ENCODE assay signal across 14 cellular contexts in genomic region chr2:47006374-47007220, GRCh38.
A peak's percentile ranks its signal among the peaks of the same experiment; 100 is the strongest.
DNase-seq lines count a peak whose midpoint lies in the region; ATAC-seq, FAIRE-seq and TF ChIP-seq lines count a peak whose summit lies in the region.
"Had no signal": no experiment of that assay in that cellular context is flagged by ENCODE, and none has a peak within 500 bp of the region (broad histone marks: within the 10 kb centered on the region; RNA-seq: fewer than 3 reads in every experiment).

No MANE protein-coding gene starts in this region.

- H2BK15ac ChIP-seq in H9 (ENCODE audit: low read depth, low read length) (no peak overlapping the region), H1 (ENCODE audit: low read length) (no peak overlapping the region)

- H2AFZ ChIP-seq in H9 (ENCODE audit: low read length) = no peak overlapping the region
- H2AFZ ChIP-seq in H1 (ENCODE audit: low read length) = no peak overlapping the region
- H2AFZ ChIP-seq: hepatocyte had no signal

- H3K27me3 ChIP-seq in CD8-positive, alpha-beta T cell (ENCODE audit: insufficient read depth, low read length) = no peaks in the 10 kb centered on the region
- H3K27me3 ChIP-seq in H9 (ENCODE audit: insufficient read depth, low read length) (no peaks in the 10 kb centered on the region), H1 (replicated peaks in 1 of 4; ENCODE audit: control insufficient read depth in 3 of 4, extremely low read depth in 1 of 4, insufficient read depth in 3 of 4, low read length in 3 of 4) (no peaks in the 10 kb centered on the region), psoas muscle (ENCODE audit: insufficient read depth in 3 of 3, low read length in 2 of 3) (no peaks in the 10 kb centered on the region)
- H3K27me3 ChIP-seq: hepatocyte, upper lobe of left lung had no signal

- peaks cover 15% of the 10 kb centered on the region for H3K36me3 ChIP-seq in CD8-positive, alpha-beta T cell (ENCODE audit: insufficient read depth, low read length)
- H3K36me3 ChIP-seq in H1 (ENCODE audit: control insufficient read depth in 2 of 4, insufficient read depth in 4 of 4, low read length in 3 of 4) (0 out of 8 replicates have a peak, but pooled peaks cover 0 to 4% (median 2%) of the 10 kb centered on the region in 4 experiments), psoas muscle (ENCODE audit: insufficient read depth in 1 of 2, low read depth in 1 of 2) (peaks cover 0 to 11% of the 10 kb centered on the region in 2 donors)

- H2BK5ac ChIP-seq in H9 (ENCODE audit: insufficient read length, low read length) (no peak overlapping the region), H1 (ENCODE audit: low read depth, low read length) (no peak overlapping the region)

- H3K4me1 ChIP-seq in CD8-positive, alpha-beta T cell (ENCODE audit: insufficient read depth, low read length) = no peaks in the 10 kb centered on the region
- H3K4me1 ChIP-seq in H9 (ENCODE audit: insufficient read depth, low read length) (no peaks in the 10 kb centered on the region; the same call in 1 of the 2 replicates), H1 (replicated peaks in 1 of 4; ENCODE audit: control insufficient read depth in 3 of 4, insufficient read depth in 4 of 4, low read length in 3 of 4) (peaks cover 0 to 13% (median 4%) of the 10 kb centered on the region in 4 experiments; a peak in 6 of 7 replicates), psoas muscle (peaks cover 23% of the 10 kb centered on the region)

- H3K4me2 ChIP-seq in H9 (ENCODE audit: insufficient read depth, insufficient read length, low read length) (no peak overlapping the region), H1 (ENCODE audit: insufficient read depth in 1 of 2, low read depth in 2 of 2, low read length in 2 of 2) (no peak overlapping the region)
- H3K4me2 ChIP-seq: hepatocyte, SK-N-SH had no signal

- no peaks in the 10 kb centered on the region for H3K9me3 Mint-ChIP-seq in CD8-positive, alpha-beta T cell
- H3K9me3 Mint-ChIP-seq in H9 = no peaks in the 10 kb centered on the region

- H3K4me3 Mint-ChIP-seq in CD8-positive, alpha-beta T cell = no peak overlapping the region
- no peak overlapping the region; a peak in 1 of 5 replicates for H3K4me3 Mint-ChIP-seq in H9

- H2BK120ac ChIP-seq in H9 (ENCODE audit: low read depth, low read length, poor library complexity, severe bottlenecking) (no peak overlapping the region), H1 (replicated peaks; ENCODE audit: low read depth, low read length) (no peak overlapping the region)

- no peaks in the 10 kb centered on the region for H3K27me3 Mint-ChIP-seq in CD8-positive, alpha-beta T cell (ENCODE audit: low read depth)
- no peaks in the 10 kb centered on the region for H3K27me3 Mint-ChIP-seq in H9 (ENCODE audit: low read depth)

- H3T11ph ChIP-seq in H9 (ENCODE audit: low read length) = no peak overlapping the region

- H3K23me2 ChIP-seq in H9 (ENCODE audit: insufficient read length, low read depth, low read length, poor library complexity, severe bottlenecking) (no peaks in the 10 kb centered on the region), H1 (ENCODE audit: low read depth, low read length) (no peaks in the 10 kb centered on the region)

- H3K18ac ChIP-seq in H9 (ENCODE audit: insufficient read length, low read depth, low read length) = no peak overlapping the region
- no peak overlapping the region for H3K18ac ChIP-seq in H1 (ENCODE audit: extremely low read depth, low read length)

- peak overlapping the region; percentile 32 for H3K27ac Mint-ChIP-seq in CD8-positive, alpha-beta T cell
- peak overlapping the region; percentile 42 to 62 (median 53); a peak in 2 of 7 replicates for H3K27ac Mint-ChIP-seq in H9

- H3K79me1 ChIP-seq in H9 (ENCODE audit: insufficient read depth, low read depth, low read length, poor library complexity, severe bottlenecking) (no peaks in the 10 kb centered on the region), H1 (ENCODE audit: low read depth, low read length) (no peaks in the 10 kb centered on the region)

- H2BK12ac ChIP-seq in H9 (ENCODE audit: insufficient read length, low read depth, low read length) = no peak overlapping the region
- no peak overlapping the region for H2BK12ac ChIP-seq in H1 (ENCODE audit: low read depth, low read length)

- H2BK20ac ChIP-seq in H9 (ENCODE audit: low read depth, low read length, poor library complexity, severe bottlenecking) = no peak overlapping the region
- no peak overlapping the region for H2BK20ac ChIP-seq in H1 (ENCODE audit: low read length)

- H3K4ac ChIP-seq in H9 (ENCODE audit: low read depth, low read length) = no peak overlapping the region
- H3K4ac ChIP-seq in H1 (replicated peaks; ENCODE audit: insufficient read length, low read depth, low read length) = no peak overlapping the region

- no peak for ATAC-seq in CD8-positive, alpha-beta T cell
- ATAC-seq in psoas muscle = no peak
- no peak for ATAC-seq in esophagus mucosa

- no peak overlapping the region for H4K8ac ChIP-seq in H9 (replicated peaks; ENCODE audit: insufficient read length, low read depth, low read length)
- no peak overlapping the region for H4K8ac ChIP-seq in H1 (ENCODE audit: extremely low read depth, insufficient read depth, low read length)

- H3K27ac ChIP-seq in CD8-positive, alpha-beta T cell (ENCODE audit: low read depth, low read length) = no peak overlapping the region
- H3K27ac ChIP-seq in H9 (ENCODE audit: insufficient read length, low read depth, low read length) (no peak overlapping the region), H1 (ENCODE audit: low read depth, low read length) (no peak overlapping the region), psoas muscle (peak overlapping the region; percentile 75)
- H3K27ac ChIP-seq: C4-2B, hepatocyte had no signal

- WGBS in H9 (ENCODE audit: extremely low coverage, insufficient read length, low lambda C conversion rate) = no CpG with 5 or more reads among the region's 19 CpGs
- 94% methylated on average over 19 of the region's 19 CpGs; no CpG with 5 or more reads in 1 of the 2 experiments for WGBS in H1 (ENCODE audit: extremely low coverage in 1 of 2, insufficient coverage in 1 of 2, insufficient read length in 1 of 2, insufficient replicate concordance in 2 of 2, low coverage in 1 of 2, low lambda C conversion rate in 2 of 2, missing lambda C conversion rate in 1 of 2), 2 experiments
- 82 to 90% (median 83%) methylated on average over 19 of the region's 19 CpGs for WGBS in psoas muscle, 3 donors

- no peak for FAIRE-seq in H1 (lab: Jason Lieb, UNC)
- FAIRE-seq: bronchial epithelial cell, endothelial cell of umbilical vein had no signal

- no peak for TF ChIP-seq EP300 in H1 (IDR thresholded peaks at IDR 0.05; ENCODE audit: borderline replicate concordance in 1 of 2, low read depth in 2 of 2, low read length in 2 of 2)

- H3K14ac ChIP-seq in H9 (ENCODE audit: insufficient read depth, low read length) (no peak overlapping the region), H1 (ENCODE audit: insufficient read length) (no peak overlapping the region)

- intact Hi-C loops in CD8-positive, alpha-beta T cell (cut with DNase I, micrococcal nuclease) = no loop called here
- intact Hi-C loops in psoas muscle (cut with DNase I) = no loop called here

- no peak for TF ChIP-seq CTCF in CD8-positive, alpha-beta T cell (IDR thresholded peaks at IDR 0.05)
- TF ChIP-seq CTCF in H9 (conservative IDR thresholded peaks at IDR 0.05) (no peak; the same call in 2 of the 3 replicates), H1 (IDR thresholded peaks at IDR 0.05; ENCODE audit: control extremely low read depth in 1 of 3, insufficient read depth in 1 of 3, low read depth in 1 of 3, low read length in 3 of 3) (peak; percentile 20 to 29 (median 29)), psoas muscle (IDR thresholded peaks at IDR 0.05) (no peak)

- H4K5ac ChIP-seq in H9 (ENCODE audit: insufficient read length, low read depth, low read length) (no peak overlapping the region), H1 (ENCODE audit: insufficient read length, low read depth, low read length) (no peak overlapping the region)

- CTCF ChIA-PET in CD8-positive, alpha-beta T cell (lab: Charles Lee) = no interaction called here
- CTCF ChIA-PET in H1 (lab: Charles Lee; ENCODE audit: partially characterized antibody) = interaction anchor here (0.9 to 3.5 kb wide), 11 partner anchors 9 to 317 kb away, joined by 3 to 15 read pairs (median 4); no protein-coding TSS in a partner anchor

- H3K23ac ChIP-seq in H9 (ENCODE audit: insufficient read length, low read depth, low read length) (no peak overlapping the region), H1 (ENCODE audit: insufficient read length) (no peak overlapping the region)

- H3K4me3 ChIP-seq in CD8-positive, alpha-beta T cell (ENCODE audit: low read depth, low read length) = no peak overlapping the region
- H3K4me3 ChIP-seq in H1 (ENCODE audit: extremely low read depth in 1 of 4, insufficient read depth in 2 of 4, low read depth in 3 of 4, low read length in 4 of 4) (no peak overlapping the region), psoas muscle (no peak overlapping the region)
- H3K4me3 ChIP-seq: hepatocyte, upper lobe of left lung had no signal

- H3K9me3 ChIP-seq in CD8-positive, alpha-beta T cell (ENCODE audit: low read length) = no peaks in the 10 kb centered on the region
- H3K9me3 ChIP-seq in H9 (ENCODE audit: control insufficient read depth, low read depth, low read length) = no peaks in the 10 kb centered on the region
- no peaks in the 10 kb centered on the region for H3K9me3 ChIP-seq in H1 (ENCODE audit: insufficient read depth in 2 of 2, low read depth in 1 of 2, low read length in 1 of 2)
- H3K9me3 ChIP-seq in psoas muscle = no peaks in the 10 kb centered on the region
- H3K9me3 ChIP-seq: SK-N-SH, upper lobe of left lung had no signal

- no peak for TF ChIP-seq POLR2A in H1 (IDR thresholded peaks at IDR 0.05; ENCODE audit: control extremely low read depth in 1 of 2, low read depth in 2 of 2, low read length in 2 of 2)

- H3K4me1 Mint-ChIP-seq in CD8-positive, alpha-beta T cell (ENCODE audit: low read depth) = no peaks in the 10 kb centered on the region
- H3K4me1 Mint-ChIP-seq in H9 = peaks cover 20 to 48% of the 10 kb centered on the region in 2 experiments

- H3K9ac ChIP-seq in H9 (ENCODE audit: extremely low read depth, insufficient read length, low read length) (no peak overlapping the region), H1 (replicated peaks in 1 of 4; ENCODE audit: extremely low read depth in 1 of 4, low read depth in 3 of 4, low read length in 3 of 4) (no peak overlapping the region)
- H3K9ac ChIP-seq: SK-N-SH had no signal

- H4K91ac ChIP-seq in H9 (ENCODE audit: insufficient read length, low read depth, low read length) (no peak overlapping the region), H1 (replicated peaks; ENCODE audit: insufficient read length, low read length) (no peak overlapping the region)

- H3K56ac ChIP-seq in H9 (ENCODE audit: insufficient read length, low read depth, low read length) (no peak overlapping the region), H1 (replicated peaks; ENCODE audit: insufficient read length, low read depth, low read length) (no peak overlapping the region)

- no peaks in the 10 kb centered on the region for H3K79me2 ChIP-seq in H9 (ENCODE audit: insufficient read depth, low read length)
- no peaks in the 10 kb centered on the region for H3K79me2 ChIP-seq in H1 (ENCODE audit: control insufficient read depth in 1 of 2, insufficient read depth in 2 of 2, low read length in 2 of 2)
- H3K79me2 ChIP-seq: hepatocyte had no signal

- H2AK5ac ChIP-seq in H9 (ENCODE audit: insufficient read length, low read length) (no peak overlapping the region), H1 (ENCODE audit: low read depth, low read length) (no peak overlapping the region)

- H4K20me1 ChIP-seq in H9 (ENCODE audit: control insufficient read depth, insufficient read depth, insufficient read length) (no peaks in the 10 kb centered on the region), H1 (replicated peaks in 1 of 2; ENCODE audit: control insufficient read depth in 1 of 2, insufficient read depth in 2 of 2, low read length in 2 of 2) (peaks cover 0 to 2% of the 10 kb centered on the region in 2 experiments)

- peak in 1 of 2 experiments; percentile 28; a peak in 1 of 4 replicates for TF ChIP-seq RAD21 in H1 (IDR thresholded peaks at IDR 0.05 in 1 of 2, conservative IDR thresholded peaks at IDR 0.05 in 1 of 2; ENCODE audit: low read depth in 2 of 2, low read length in 2 of 2)

- no peak for DNase-seq in CD8-positive, alpha-beta T cell
- DNase-seq in H9 (no peak), H1 (ENCODE audit: low read depth in 1 of 2, low spot score in 2 of 2) (no peak), psoas muscle (no peak), NCI-H446 treated with DMSO at 0.1 percent for 48 hours (lab: John Stamatoyannopoulos, UW) (no peak), A172 (ENCODE audit: low spot score) (no peak)
- DNase-seq: activated effector memory CD4-positive, alpha-beta T cell treated with anti-CD3 and anti-CD28 coated beads, Interleukin-2, amount 50 U/mL, for 16 hours; SK-N-SH; upper lobe of left lung had no signal

- POLR2A ChIA-PET in CD8-positive, alpha-beta T cell (lab: Charles Lee) = no interaction called here
- POLR2A ChIA-PET in H1 (lab: Charles Lee; ENCODE audit: partially characterized antibody) = no interaction called here

- peaks cover 85% of the 10 kb centered on the region for H3K36me3 Mint-ChIP-seq in CD8-positive, alpha-beta T cell
- H3K36me3 Mint-ChIP-seq in H9 (ENCODE audit: insufficient read depth in 1 of 3, low read depth in 3 of 3) = peaks cover 0 to 17% (median 4%) of the 10 kb centered on the region in 3 experiments; a peak in 5 of 7 replicates

Comparison
In these comparisons a context has a peak if more than half of its experiments do, and no peak if none do; other contexts are left out.
1. CTCF ChIP-seq: peak in H1 (3 of 3); none in CD8-positive, alpha-beta T cell (single experiment), H9 (single experiment) and psoas muscle (single experiment).